21 cellular contexts compared by ENCODE assay signal in the genomic region with DNA sequence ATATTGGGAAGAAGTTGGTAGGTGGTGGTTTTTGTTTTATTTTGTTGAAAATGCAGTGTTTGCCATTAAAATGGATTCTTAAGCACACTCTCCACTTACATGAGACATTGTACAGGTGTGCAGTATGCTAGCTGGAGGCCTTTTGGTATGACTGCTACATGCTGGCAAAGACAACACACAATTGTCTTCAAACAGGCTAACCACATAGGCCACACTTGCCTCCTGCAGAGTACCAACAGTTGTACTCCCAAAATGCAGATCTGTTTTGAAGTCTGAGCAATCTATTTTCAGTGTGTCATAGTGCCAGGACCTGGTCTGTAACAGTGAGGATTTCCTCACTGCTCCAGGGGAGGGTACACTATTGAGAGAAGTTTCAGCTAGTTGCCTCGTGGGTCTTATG.
"Had no signal": no experiment of that assay in that cellular context is flagged by ENCODE, and none has a peak within 500 bp of the region (broad histone marks: within the 10 kb centered on the region; RNA-seq: fewer than 3 reads in every experiment).

No MANE protein-coding gene starts in this region.

- H3K36me3 ChIP-seq: SJSA1 had no signal

- H3K27ac ChIP-seq: HL-60, SJSA1, SK-N-MC had no signal

- H3K4me3 Mint-ChIP-seq: IgD-negative memory B cell had no signal

- DNase-seq: KBM-7, MV-4-11, NCI-H1092, NCI-H1105 treated with DMSO at 0.1 percent for 48 hours, NCI-H1436, NCI-H1694 treated with DMSO at 0.1 percent for 48 hours, NCI-H1930, NCI-H2107, NCI-H2227 treated with DMSO at 0.1 percent for 48 hours, NCI-H524, NCI-H526 treated with DMSO at 0.1 percent for 48 hours, NCI-H774, Right ventricle myocardium superior, RPMI8226, SIG-M5 had no signal

- H3K4me1 ChIP-seq: SJSA1 had no signal

- H3K4me3 ChIP-seq: SJSA1, SK-N-MC had no signal

- H3K9me3 ChIP-seq: SJSA1 had no signal

- H3K27me3 Mint-ChIP-seq: IgD-negative memory B cell had no signal

- H3K27ac Mint-ChIP-seq: IgD-negative memory B cell had no signal

- FAIRE-seq: HTR-8/SVneo, RCC 7860 had no signal

- H3K27me3 ChIP-seq: SJSA1 had no signal
